ENCODE assay signal across 1 cellular context in the genomic region with DNA sequence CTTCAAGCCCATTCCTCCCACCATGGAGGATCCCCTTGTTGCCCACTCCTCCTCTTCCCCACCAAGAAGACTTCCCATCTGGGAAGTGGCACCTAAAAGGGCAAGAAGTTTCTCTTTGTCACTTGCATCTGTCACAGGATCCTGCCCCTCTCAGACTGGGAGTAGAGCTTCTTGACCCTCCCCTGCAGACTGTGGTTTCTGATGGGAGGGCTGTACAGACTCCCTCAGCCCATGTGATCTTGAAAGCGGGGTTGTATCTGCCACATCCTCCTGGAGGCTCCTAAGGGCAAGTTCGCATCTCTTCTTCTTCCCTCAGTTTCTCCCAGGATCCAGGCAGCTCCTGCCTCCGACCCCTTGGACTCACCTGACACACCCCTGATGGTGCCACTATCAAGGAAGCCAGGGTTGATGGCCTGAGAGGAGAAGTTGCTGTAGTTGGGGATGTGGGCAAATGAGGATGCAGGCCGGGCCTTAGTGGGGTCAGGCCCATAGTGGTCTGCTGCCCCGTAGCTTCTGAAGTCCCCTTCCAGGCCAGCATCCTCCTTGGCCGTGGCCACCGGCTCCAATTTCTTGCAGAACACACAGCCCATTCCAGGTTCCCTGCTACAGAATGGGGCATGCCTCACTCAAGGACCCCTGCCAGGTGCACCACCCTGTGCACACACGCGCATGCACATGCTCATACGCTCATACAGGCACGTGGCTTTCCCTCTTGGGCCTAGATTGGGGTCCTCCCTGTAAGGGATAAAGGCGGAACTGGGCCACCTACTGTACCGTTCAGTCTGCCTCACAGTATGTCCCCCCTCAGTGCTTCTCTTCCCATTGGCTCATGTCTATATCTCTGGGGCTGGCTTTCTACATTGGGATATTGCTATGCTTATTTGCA.
TF ChIP-seq lines count a peak whose summit lies in the region.

No MANE protein-coding gene starts in this region.

TF ChIP-seq in K562, 482 proteins besides CTCF, POLR2A, EP300 and RAD21:
- TF ChIP-seq ZNF23 (CRISPR knock-in tag; IDR thresholded peaks at IDR 0.05), result no peak
- TF ChIP-seq ZNF766 (CRISPR knock-in tag; conservative IDR thresholded peaks at IDR 0.05), result no peak
- no peak for TF ChIP-seq KAT2B (IDR thresholded peaks at IDR 0.05; ENCODE audit: low read depth, low read length)
- TF ChIP-seq HDAC1 (IDR thresholded peaks at IDR 0.05), result no peak
- TF ChIP-seq ZNF212 (CRISPR knock-in tag; IDR thresholded peaks at IDR 0.05), result no peak
- TF ChIP-seq SIX5 (IDR thresholded peaks at IDR 0.05; ENCODE audit: borderline replicate concordance in 1 of 2, insufficient read depth in 1 of 2, low read depth in 1 of 2, low read length in 2 of 2), result no peak
